Comparison of ENCODE assay signal across 18 cellular contexts in genomic region chr5:148934895-148935400, GRCh38.
DNase-seq lines count a peak whose midpoint lies in the region; ATAC-seq, FAIRE-seq and TF ChIP-seq lines count a peak whose summit lies in the region.
"Had no signal": no experiment of that assay in that cellular context is flagged by ENCODE, and none has a peak within 500 bp of the region (broad histone marks: within the 10 kb centered on the region; RNA-seq: fewer than 3 reads in every experiment).

No MANE protein-coding gene starts in this region.

- no peaks in the 10 kb centered on the region for H3K9me3 ChIP-seq in H1 (ENCODE audit: insufficient read depth in 2 of 2, low read depth in 1 of 2, low read length in 1 of 2)
- no peaks in the 10 kb centered on the region for H3K9me3 ChIP-seq in keratinocyte (ENCODE audit: control insufficient read depth, low read depth, low read length)
- no peaks in the 10 kb centered on the region for H3K9me3 ChIP-seq in small intestine (ENCODE audit: control insufficient read depth, low read depth)
- no peaks in the 10 kb centered on the region for H3K9me3 ChIP-seq in right lobe of liver
- H3K9me3 ChIP-seq in kidney (ENCODE audit: control insufficient read depth in 1 of 2, low read length in 2 of 2): no peaks in the 10 kb centered on the region
- H3K9me3 ChIP-seq: BLaER1 treated with 17β-estradiol and CSF1 and Interleukin-3, amounts not matched to agents 10 nM and 100 nM; HAP-1 had no signal

- H2BK15ac ChIP-seq in H1 (ENCODE audit: low read length): no peak overlapping the region

- H3K56ac ChIP-seq in H1 (replicated peaks; ENCODE audit: insufficient read length, low read depth, low read length): no peak overlapping the region

- TF ChIP-seq RAD21 in H1 (IDR thresholded peaks at IDR 0.05 in 1 of 2, conservative IDR thresholded peaks at IDR 0.05 in 1 of 2; ENCODE audit: low read depth in 2 of 2, low read length in 2 of 2): no peak

- H3K36me3 ChIP-seq in H1 (ENCODE audit: control insufficient read depth in 2 of 4, insufficient read depth in 4 of 4, low read length in 3 of 4): no peaks in the 10 kb centered on the region
- H3K36me3 ChIP-seq in keratinocyte (ENCODE audit: control insufficient read depth in 2 of 2, extremely low read depth in 1 of 2, insufficient read depth in 2 of 2, low read length in 2 of 2): no peaks in the 10 kb centered on the region
- H3K36me3 ChIP-seq in small intestine (ENCODE audit: control insufficient read depth in 2 of 2, insufficient read depth in 2 of 2, low read length in 2 of 2): no peaks in the 10 kb centered on the region
- H3K36me3 ChIP-seq in right lobe of liver: no peaks in the 10 kb centered on the region
- no peaks in the 10 kb centered on the region for H3K36me3 ChIP-seq in kidney (ENCODE audit: control insufficient read depth in 1 of 2, insufficient read depth in 2 of 2, low read length in 2 of 2)
- H3K36me3 ChIP-seq: BLaER1 treated with 17β-estradiol and CSF1 and Interleukin-3, amounts not matched to agents 10 nM and 100 nM; HAP-1 had no signal

- H3K18ac ChIP-seq in H1 (ENCODE audit: extremely low read depth, low read length): no peak overlapping the region

- no peaks in the 10 kb centered on the region for H3K9me1 ChIP-seq in keratinocyte (ENCODE audit: control insufficient read depth, extremely low read depth, insufficient read depth, low read length)

- peak overlapping the region; percentile 25; the same call in 1 of the 2 replicates for H4K8ac ChIP-seq in H1 (ENCODE audit: extremely low read depth, insufficient read depth, low read length)

- TF ChIP-seq POLR2A in H1 (IDR thresholded peaks at IDR 0.05; ENCODE audit: control extremely low read depth in 1 of 2, low read depth in 2 of 2, low read length in 2 of 2) (no peak), right lobe of liver (IDR thresholded peaks at IDR 0.05) (no peak)

- no peak overlapping the region for H4K91ac ChIP-seq in H1 (replicated peaks; ENCODE audit: insufficient read length, low read length)

- H3K23me2 ChIP-seq in H1 (ENCODE audit: low read depth, low read length): no peaks in the 10 kb centered on the region; the same call in 1 of the 2 replicates

- no peak overlapping the region for H2BK5ac ChIP-seq in H1 (ENCODE audit: low read depth, low read length)

- intact Hi-C loops in right lobe of liver (cut with DNase I): no loop called here
- intact Hi-C loops in kidney (cut with DNase I): no loop called here

- DNase-seq in EH (ENCODE audit: low read depth) (peak; percentile 40), HT1080 (ENCODE audit: low read depth) (peak; percentile 41), H1 (ENCODE audit: low read depth in 1 of 2, low spot score in 2 of 2) (peak in 1 of 2 experiments; percentile 1), keratinocyte (ENCODE audit: low read depth, low spot score) (no peak), small intestine (no peak), right lobe of liver (no peak), kidney (no peak)
- DNase-seq: 8988T; AML-193; CD4-positive, CD25-positive, alpha-beta regulatory T cell; DMS79; EL; GDM1; GOT3 had no signal

- H3K14ac ChIP-seq in H1 (ENCODE audit: insufficient read length): no peak overlapping the region

- H2BK12ac ChIP-seq in H1 (ENCODE audit: low read depth, low read length): no peak overlapping the region

- no peaks in the 10 kb centered on the region for H4K20me1 ChIP-seq in H1 (replicated peaks in 1 of 2; ENCODE audit: control insufficient read depth in 1 of 2, insufficient read depth in 2 of 2, low read length in 2 of 2)
- no peaks in the 10 kb centered on the region for H4K20me1 ChIP-seq in keratinocyte (ENCODE audit: control insufficient read depth, extremely low read depth, insufficient read depth, low read length)
- H4K20me1 ChIP-seq: BLaER1 treated with 17β-estradiol and CSF1 and Interleukin-3, amounts not matched to agents 10 nM and 100 nM had no signal

- H3K79me2 ChIP-seq in H1 (ENCODE audit: control insufficient read depth in 1 of 2, insufficient read depth in 2 of 2, low read length in 2 of 2): no peaks in the 10 kb centered on the region
- no peaks in the 10 kb centered on the region for H3K79me2 ChIP-seq in keratinocyte (ENCODE audit: control insufficient read depth, insufficient read depth, low read length)

- POLR2A ChIA-PET in H1 (lab: Charles Lee; ENCODE audit: partially characterized antibody): no interaction called here

- H3K27ac ChIP-seq in H1 (ENCODE audit: low read depth, low read length) (no peak overlapping the region), keratinocyte (ENCODE audit: control insufficient read depth, insufficient read depth, low read length) (no peak overlapping the region), small intestine (ENCODE audit: low read depth in 1 of 2, low read length in 1 of 2) (no peak overlapping the region), right lobe of liver (no peak overlapping the region), kidney (ENCODE audit: low read depth in 2 of 2, low read length in 2 of 2) (no peak overlapping the region)
- H3K27ac ChIP-seq: BLaER1 treated with 17β-estradiol and CSF1 and Interleukin-3, amounts not matched to agents 10 nM and 100 nM had no signal

- no peak for FAIRE-seq in H1 (lab: Jason Lieb, UNC)
- peak; percentile 13 for FAIRE-seq in keratinocyte (lab: Jason Lieb, UNC)
- no peak for FAIRE-seq in small intestine (lab: Jason Lieb, UNC)
- no peak for FAIRE-seq in kidney (lab: Jason Lieb, UNC)
- FAIRE-seq: GM12892, K562 had no signal

- no peak for TF ChIP-seq CTCF in H1 (IDR thresholded peaks at IDR 0.05; ENCODE audit: control extremely low read depth in 1 of 3, insufficient read depth in 1 of 3, low read depth in 1 of 3, low read length in 3 of 3)
- TF ChIP-seq CTCF in keratinocyte (optimal IDR thresholded peaks at IDR 0.05 in 1 of 3, IDR thresholded peaks at IDR 0.05 in 1 of 3, conservative IDR thresholded peaks at IDR 0.05 in 1 of 3; ENCODE audit: extremely low read depth in 1 of 3, insufficient read depth in 2 of 3, low read length in 3 of 3): no peak
- TF ChIP-seq CTCF in right lobe of liver (IDR thresholded peaks at IDR 0.05): no peak
- no peak for TF ChIP-seq CTCF in kidney (IDR thresholded peaks at IDR 0.05; ENCODE audit: borderline replicate concordance, extremely low read depth, insufficient read depth)

- H3K4me3 ChIP-seq in H1 (ENCODE audit: extremely low read depth in 1 of 4, insufficient read depth in 2 of 4, low read depth in 3 of 4, low read length in 4 of 4) (no peak overlapping the region), keratinocyte (ENCODE audit: control insufficient read depth in 2 of 3, extremely low read depth in 1 of 3, insufficient read depth in 2 of 3, low read depth in 1 of 3, low read length in 3 of 3) (no peak overlapping the region), small intestine (ENCODE audit: low read depth in 1 of 2, low read length in 2 of 2) (no peak overlapping the region), right lobe of liver (no peak overlapping the region), kidney (ENCODE audit: low read length in 2 of 2) (no peak overlapping the region)
- H3K4me3 ChIP-seq: BLaER1 treated with 17β-estradiol and CSF1 and Interleukin-3, amounts not matched to agents 10 nM and 100 nM; HAP-1; K562 had no signal

- 80% methylated on average over 2 of the region's 2 CpGs; no CpG with 5 or more reads in 1 of the 2 experiments for WGBS in H1 (ENCODE audit: extremely low coverage in 1 of 2, insufficient coverage in 1 of 2, insufficient read length in 1 of 2, insufficient replicate concordance in 2 of 2, low coverage in 1 of 2, low lambda C conversion rate in 2 of 2, missing lambda C conversion rate in 1 of 2), 2 experiments
- WGBS in small intestine, 3 donors: 19 to 55% (median 29%) methylated on average over 2 of the region's 2 CpGs
- WGBS in right lobe of liver (ENCODE audit: insufficient coverage, low coverage, low lambda C conversion rate, missing lambda C conversion rate): 52% methylated on average over 2 of the region's 2 CpGs

- no peak overlapping the region for H4K5ac ChIP-seq in H1 (ENCODE audit: insufficient read length, low read depth, low read length)

- CTCF ChIA-PET in H1 (lab: Charles Lee; ENCODE audit: partially characterized antibody): no interaction called here

- H3K79me1 ChIP-seq in H1 (ENCODE audit: low read depth, low read length): no peaks in the 10 kb centered on the region

- no peak overlapping the region for H2AFZ ChIP-seq in H1 (ENCODE audit: low read length)
- peak overlapping the region; percentile 34 for H2AFZ ChIP-seq in keratinocyte (ENCODE audit: control insufficient read depth, low read length)

- dilution Hi-C loops in keratinocyte (cut with MboI; ENCODE audit: extremely low pct_ligation_motif_present, low sequenced_read_pairs): no loop called here

- no peak overlapping the region for H3K4me2 ChIP-seq in H1 (ENCODE audit: insufficient read depth in 1 of 2, low read depth in 2 of 2, low read length in 2 of 2)
- H3K4me2 ChIP-seq in keratinocyte (ENCODE audit: control insufficient read depth, extremely low read depth, insufficient read depth, low read depth, low read length): no peak overlapping the region
- H3K4me2 ChIP-seq: BLaER1 treated with 17β-estradiol and CSF1 and Interleukin-3, amounts not matched to agents 10 nM and 100 nM had no signal

- H3K9ac ChIP-seq in H1 (replicated peaks in 1 of 4; ENCODE audit: extremely low read depth in 1 of 4, low read depth in 3 of 4, low read length in 3 of 4): no peak overlapping the region
- H3K9ac ChIP-seq in keratinocyte (ENCODE audit: control insufficient read depth, extremely low read depth, insufficient read depth, low read length): no peak overlapping the region
- H3K9ac ChIP-seq in kidney (ENCODE audit: low read length in 2 of 2): no peak overlapping the region
- H3K9ac ChIP-seq: BLaER1 treated with 17β-estradiol and CSF1 and Interleukin-3, amounts not matched to agents 10 nM and 100 nM had no signal

- H3K27me3 ChIP-seq in H1 (replicated peaks in 1 of 4; ENCODE audit: control insufficient read depth in 3 of 4, extremely low read depth in 1 of 4, insufficient read depth in 3 of 4, low read length in 3 of 4) (no peaks in the 10 kb centered on the region), keratinocyte (ENCODE audit: control insufficient read depth, extremely low read depth, insufficient read depth, low read length) (no peaks in the 10 kb centered on the region), small intestine (ENCODE audit: control insufficient read depth in 2 of 2, insufficient read depth in 2 of 2, low read length in 2 of 2) (no peaks in the 10 kb centered on the region), right lobe of liver (no peaks in the 10 kb centered on the region)
- H3K27me3 ChIP-seq: BLaER1 treated with 17β-estradiol and CSF1 and Interleukin-3, amounts not matched to agents 10 nM and 100 nM had no signal

- TF ChIP-seq EP300 in H1 (IDR thresholded peaks at IDR 0.05; ENCODE audit: borderline replicate concordance in 1 of 2, low read depth in 2 of 2, low read length in 2 of 2): no peak

- H2AK5ac ChIP-seq in H1 (ENCODE audit: low read depth, low read length): no peak overlapping the region

- no peak overlapping the region for H2BK20ac ChIP-seq in H1 (ENCODE audit: low read length)

- no peak overlapping the region for H2BK120ac ChIP-seq in H1 (replicated peaks; ENCODE audit: low read depth, low read length)

- H3K4ac ChIP-seq in H1 (replicated peaks; ENCODE audit: insufficient read length, low read depth, low read length): no peak overlapping the region

- no peak for ATAC-seq in right lobe of liver
- ATAC-seq: K562 had no signal

- H3K4me1 ChIP-seq in H1 (replicated peaks in 1 of 4; ENCODE audit: control insufficient read depth in 3 of 4, insufficient read depth in 4 of 4, low read length in 3 of 4): no peaks in the 10 kb centered on the region; a peak in 1 of 7 replicates
- H3K4me1 ChIP-seq in keratinocyte (ENCODE audit: control insufficient read depth, extremely low read depth, insufficient read depth, low read length): peaks cover 36% of the 10 kb centered on the region
- peaks cover 0 to 2% of the 10 kb centered on the region in 2 donors for H3K4me1 ChIP-seq in small intestine (ENCODE audit: control insufficient read depth in 2 of 2, insufficient read depth in 1 of 2, low read depth in 1 of 2, low read length in 1 of 2)
- H3K4me1 ChIP-seq in right lobe of liver: peaks cover 0 to 23% (median 0%) of the 10 kb centered on the region in 4 donors
- H3K4me1 ChIP-seq in kidney (ENCODE audit: control insufficient read depth in 1 of 2, insufficient read depth in 1 of 2, low read depth in 1 of 2, low read length in 2 of 2): no peaks in the 10 kb centered on the region
- H3K4me1 ChIP-seq: BLaER1 treated with 17β-estradiol and CSF1 and Interleukin-3, amounts not matched to agents 10 nM and 100 nM; HAP-1 had no signal

- no peak overlapping the region for H3K23ac ChIP-seq in H1 (ENCODE audit: insufficient read length)

Comparison
In these comparisons a context has a peak if more than half of its experiments do, and no peak if none do; other contexts are left out.
1. DNase-seq: peak in EH (single experiment) and HT1080 (single experiment); none in keratinocyte (single experiment), small intestine (single experiment), right lobe of liver (0 of 3) and kidney (single experiment).